1 cellular context compared by ENCODE assay signal in genomic region chrX:155819525-155819924, GRCh38.
TF ChIP-seq lines count a peak whose summit lies in the region.

No MANE protein-coding gene starts in this region.

TF ChIP-seq in SK-N-SH treated with all-trans-retinoic acid at 6 μM for 48 hours, 23 proteins besides CTCF, POLR2A, EP300 and RAD21 (continued from another document):
- TF ChIP-seq, protein P1, sequence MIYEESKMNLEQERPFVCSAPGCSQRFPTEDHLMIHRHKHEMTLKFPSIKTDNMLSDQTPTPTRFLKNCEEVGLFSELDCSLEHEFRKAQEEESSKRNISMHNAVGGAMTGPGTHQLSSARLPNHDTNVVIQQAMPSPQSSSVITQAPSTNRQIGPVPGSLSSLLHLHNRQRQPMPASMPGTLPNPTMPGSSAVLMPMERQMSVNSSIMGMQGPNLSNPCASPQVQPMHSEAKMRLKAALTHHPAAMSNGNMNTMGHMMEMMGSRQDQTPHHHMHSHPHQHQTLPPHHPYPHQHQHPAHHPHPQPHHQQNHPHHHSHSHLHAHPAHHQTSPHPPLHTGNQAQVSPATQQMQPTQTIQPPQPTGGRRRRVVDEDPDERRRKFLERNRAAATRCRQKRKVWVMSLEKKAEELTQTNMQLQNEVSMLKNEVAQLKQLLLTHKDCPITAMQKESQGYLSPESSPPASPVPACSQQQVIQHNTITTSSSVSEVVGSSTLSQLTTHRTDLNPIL (CRISPR knock-in tag; IDR thresholded peaks at IDR 0.05; ENCODE audit: low read depth): no peak
